8 cellular contexts compared by ENCODE assay signal in the genomic region with DNA sequence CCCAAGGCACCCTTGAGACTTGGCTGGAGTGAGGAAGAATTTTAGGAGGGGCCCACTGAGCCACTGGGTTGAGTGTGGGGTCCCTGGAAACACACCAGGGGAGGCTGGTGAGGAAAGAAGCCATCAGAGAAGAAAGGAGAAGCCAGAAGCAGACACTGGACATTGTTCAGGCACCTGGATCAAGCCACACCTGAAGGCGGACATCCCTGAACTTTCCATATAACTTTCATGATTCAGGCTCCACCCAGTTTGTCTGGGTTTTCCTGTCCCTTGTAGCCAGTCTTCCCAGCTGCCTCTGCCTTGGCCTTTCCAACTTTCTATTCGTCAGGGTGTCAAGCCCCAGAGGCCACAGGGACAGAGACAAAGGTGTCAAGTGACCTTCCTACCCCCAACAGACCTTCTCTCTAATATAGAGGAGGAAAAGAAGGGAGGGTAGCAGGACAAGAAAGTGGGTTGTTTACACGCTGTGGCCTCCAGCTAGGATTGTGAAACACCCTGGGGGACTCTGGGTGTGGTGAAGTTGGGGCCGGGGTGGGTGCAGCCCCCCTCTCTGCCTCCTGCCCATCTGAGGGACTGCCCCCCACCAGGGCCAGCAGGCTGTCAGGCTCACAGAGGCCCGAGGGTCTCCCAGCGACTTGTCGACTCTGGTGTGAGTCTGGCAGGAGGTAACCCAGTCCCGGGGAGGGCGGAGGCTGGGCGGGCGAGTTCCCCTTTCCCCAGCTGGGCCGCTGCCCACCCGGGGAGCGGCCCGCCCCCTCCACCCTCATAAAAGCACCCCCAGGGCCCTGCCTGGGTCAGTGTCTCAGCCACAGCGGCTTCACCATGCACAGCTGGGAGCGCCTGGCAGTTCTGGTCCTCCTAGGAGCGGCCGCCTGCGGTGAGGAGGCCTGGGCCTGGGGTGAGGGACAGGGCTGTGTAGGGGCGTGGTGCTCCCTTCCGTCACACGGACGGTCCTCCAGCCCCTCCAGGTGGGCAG. TPM values are rescaled to one million over a fixed set of nuclear protein-coding genes. Genes with fewer than 3 reads are reported as not detected.
A peak's percentile ranks its signal among the peaks of the same experiment; 100 is the strongest.
DNase-seq lines count a peak whose midpoint lies in the region; ATAC-seq and TF ChIP-seq lines count a peak whose summit lies in the region.

A gene (plus strand): TSS at position 797 of the 976 bp plus-strand sequence. CDS start 26 bp downstream, at position 823.

- H3K27ac Mint-ChIP-seq in HFFc6 = no peak within 1 kb of the TSS

- TF ChIP-seq RAD21 in Ishikawa (IDR thresholded peaks at IDR 0.05; ENCODE audit: low read depth) = no peak

- ATAC-seq in mucosa of descending colon = peak; percentile 4
- ATAC-seq in HG02870 (IDR thresholded peaks at IDR 0.05; ENCODE audit: unreplicated experiment) = no peak

- TF ChIP-seq CTCF in mucosa of descending colon (IDR thresholded peaks at IDR 0.05) (no peak), HFFc6 (IDR thresholded peaks at IDR 0.05) (no peak)

- no peak within 1 kb of the TSS for H3K9ac ChIP-seq in duodenal mucosa (ENCODE audit: low read depth in 1 of 2, low read length in 2 of 2)

- TF ChIP-seq EP300 in Ishikawa (IDR thresholded peaks at IDR 0.05; ENCODE audit: borderline replicate concordance) = no peak

- H3K9me3 ChIP-seq in duodenal mucosa (ENCODE audit: control insufficient read depth in 1 of 2, low read length in 2 of 2) (no peaks in the 10 kb centered on the region), mucosa of descending colon (no peaks in the 10 kb centered on the region)

- H3K4me3 Mint-ChIP-seq in HFFc6 = no peak within 1 kb of the TSS

- H3K27me3 Mint-ChIP-seq in HFFc6 (ENCODE audit: insufficient read depth) = peaks cover 4% of the 10 kb centered on the region; the same call in 1 of the 2 replicates

- H3K4me1 Mint-ChIP-seq in HFFc6 (ENCODE audit: low read depth) = no peaks in the 10 kb centered on the region; the same call in 1 of the 2 replicates

- H3K27ac ChIP-seq in duodenal mucosa (ENCODE audit: low read depth, low read length) = no peak within 1 kb of the TSS

- 0 out of 2 replicates have a peak, but pooled peaks cover 3% of the 10 kb centered on the region for H3K9me3 Mint-ChIP-seq in HFFc6

- peaks cover 0 to 11% of the 10 kb centered on the region in 2 donors for H3K27me3 ChIP-seq in duodenal mucosa (ENCODE audit: control insufficient read depth in 1 of 2, insufficient read depth in 2 of 2, low read length in 2 of 2)

- intact Hi-C loops in mucosa of descending colon (cut with DNase I, micrococcal nuclease) = loop anchor here in 1 of 2 donors (10.0 kb wide), 1 partner anchor 126 kb away; a partner anchor contains a TSS

- H3K36me3 ChIP-seq in duodenal mucosa (ENCODE audit: control insufficient read depth in 1 of 2, insufficient read depth in 2 of 2, low read length in 2 of 2) (no peaks in the 10 kb centered on the region), mucosa of descending colon (ENCODE audit: low read depth) (no peaks in the 10 kb centered on the region)

- peak within 1 kb of the TSS; percentile 47 to 55 for H3K4me3 ChIP-seq in duodenal mucosa (ENCODE audit: low read depth in 1 of 2, low read length in 2 of 2)
- no peak within 1 kb of the TSS for H3K4me3 ChIP-seq in mucosa of descending colon

- DNase-seq in A172 (ENCODE audit: low spot score) = no peak
- peak; percentile 52 to 76 (median 69) for DNase-seq in mucosa of descending colon
- no peak for DNase-seq in HFFc6
- DNase-seq in SHP77 treated with DMSO at 0.1 percent for 48 hours (lab: John Stamatoyannopoulos, UW) = no peak
- DNase-seq in NCI-H1930 (lab: John Stamatoyannopoulos, UW) = no peak

- no peaks in the 10 kb centered on the region for H3K36me3 Mint-ChIP-seq in HFFc6 (ENCODE audit: low read depth)

- H3K4me1 ChIP-seq in duodenal mucosa (ENCODE audit: control insufficient read depth in 1 of 2, insufficient read depth in 2 of 2, low read length in 2 of 2) (peaks cover 0 to 13% of the 10 kb centered on the region in 2 donors), mucosa of descending colon (ENCODE audit: low read depth) (peaks cover 10% of the 10 kb centered on the region)

TF ChIP-seq in Ishikawa, 13 proteins besides CTCF, POLR2A, EP300 and RAD21:
- TF ChIP-seq, protein P1, sequence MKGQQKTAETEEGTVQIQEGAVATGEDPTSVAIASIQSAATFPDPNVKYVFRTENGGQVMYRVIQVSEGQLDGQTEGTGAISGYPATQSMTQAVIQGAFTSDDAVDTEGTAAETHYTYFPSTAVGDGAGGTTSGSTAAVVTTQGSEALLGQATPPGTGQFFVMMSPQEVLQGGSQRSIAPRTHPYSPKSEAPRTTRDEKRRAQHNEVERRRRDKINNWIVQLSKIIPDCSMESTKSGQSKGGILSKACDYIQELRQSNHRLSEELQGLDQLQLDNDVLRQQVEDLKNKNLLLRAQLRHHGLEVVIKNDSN (IDR thresholded peaks at IDR 0.05) = no peak
- TF ChIP-seq EGR1 (IDR thresholded peaks at IDR 0.05) (no peak), TAF1 (IDR thresholded peaks at IDR 0.05; ENCODE audit: low read depth) (no peak), TCF12 (IDR thresholded peaks at IDR 0.05; ENCODE audit: low read depth) (no peak; the same call in 1 of the 2 replicates), FOXM1 (IDR thresholded peaks at IDR 0.05; ENCODE audit: borderline replicate concordance, low read depth) (no peak), YY1 (IDR thresholded peaks at IDR 0.05; ENCODE audit: low read depth) (no peak), CEBPB (IDR thresholded peaks at IDR 0.05) (peak; percentile 26; the same call in 1 of the 2 replicates), ZBTB7A (IDR thresholded peaks at IDR 0.05; ENCODE audit: low read depth) (0 out of 2 replicates have a peak, but pooled peaks have one; percentile 28), TEAD4 (IDR thresholded peaks at IDR 0.05) (no peak)
- TF ChIP-seq, protein P2, sequence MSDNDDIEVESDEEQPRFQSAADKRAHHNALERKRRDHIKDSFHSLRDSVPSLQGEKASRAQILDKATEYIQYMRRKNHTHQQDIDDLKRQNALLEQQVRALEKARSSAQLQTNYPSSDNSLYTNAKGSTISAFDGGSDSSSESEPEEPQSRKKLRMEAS (IDR thresholded peaks at IDR 0.05) = no peak; the same call in 1 of the 2 replicates

RNA-seq across cellular contexts. Expression of the gene that starts here (rescaled TPM):
- 14.4 and 16.2 TPM in 2 replicates for total RNA-seq in A172 (2014; rRNA removed; shearing (Covaris generic))
- 100 to 1,000 TPM in 2 of 3 donors, 10 to 100 TPM in 1; 43.1 to 209 (median 110) TPM for total RNA-seq in mucosa of descending colon
- total RNA-seq in HFFc6 (2021; fragmentation: NEBNext Ultra II Directional; extraction: Animal tissue kit (Norgen Biotek cat#: 25700)) = 1 to 10 TPM in 3 of 6 experiments, under 1 TPM in 3; 0.84 to 1.7 (median 0.98) TPM

Comparison
In these comparisons a context has a peak if more than half of its experiments do, and no peak if none do; other contexts are left out.
1. DNase-seq: peak in mucosa of descending colon (3 of 3); none in A172 (single experiment), HFFc6 (single experiment), SHP77 treated with DMSO at 0.1 percent for 48 hours (single experiment) and NCI-H1930 (0 of 2).